Comparison of ENCODE assay signal across 1 cellular context in the genomic region with DNA sequence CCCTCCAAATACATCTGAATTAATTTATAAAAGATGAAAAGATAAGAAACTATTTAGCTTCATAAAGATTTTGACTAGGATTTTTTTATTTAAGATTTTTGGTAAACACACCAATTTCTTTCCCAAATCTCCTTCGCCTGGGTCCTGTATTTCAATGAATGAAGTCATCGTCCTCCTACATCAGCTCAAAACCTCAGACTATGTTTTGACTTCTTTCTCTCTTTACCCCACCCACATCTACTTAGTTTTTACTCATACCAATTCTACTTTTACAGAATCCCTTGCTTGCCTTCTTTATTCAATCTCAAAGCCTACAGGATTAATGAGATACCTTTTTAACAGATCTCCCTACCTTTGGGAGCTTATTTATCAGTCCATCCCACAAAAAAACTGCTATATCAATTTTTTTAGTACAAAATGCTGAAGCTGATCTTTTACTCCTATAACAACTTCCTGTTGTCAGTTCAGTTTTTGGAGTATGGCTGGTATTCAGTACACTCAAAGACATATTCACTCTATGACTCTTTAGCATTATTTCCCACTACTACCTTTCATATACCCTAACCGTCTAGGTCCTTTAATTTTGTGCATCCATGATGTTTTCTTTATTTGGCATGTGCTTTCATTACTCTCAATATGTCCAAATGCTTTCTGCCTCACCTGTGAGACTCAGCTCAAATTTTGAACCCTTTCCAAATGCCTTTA.
TF ChIP-seq lines count a peak whose summit lies in the region.

No MANE protein-coding gene starts in this region.

TF ChIP-seq in K562, 482 proteins besides CTCF, POLR2A, EP300 and RAD21:
- TF ChIP-seq, protein P1, sequence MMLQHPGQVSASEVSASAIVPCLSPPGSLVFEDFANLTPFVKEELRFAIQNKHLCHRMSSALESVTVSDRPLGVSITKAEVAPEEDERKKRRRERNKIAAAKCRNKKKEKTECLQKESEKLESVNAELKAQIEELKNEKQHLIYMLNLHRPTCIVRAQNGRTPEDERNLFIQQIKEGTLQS (IDR thresholded peaks at IDR 0.05), result peak; percentile 46; the same call in 1 of the 2 replicates
- TF ChIP-seq, protein P1 (CRISPR knock-in tag; conservative IDR thresholded peaks at IDR 0.05), result no peak
- TF ChIP-seq, protein P2, sequence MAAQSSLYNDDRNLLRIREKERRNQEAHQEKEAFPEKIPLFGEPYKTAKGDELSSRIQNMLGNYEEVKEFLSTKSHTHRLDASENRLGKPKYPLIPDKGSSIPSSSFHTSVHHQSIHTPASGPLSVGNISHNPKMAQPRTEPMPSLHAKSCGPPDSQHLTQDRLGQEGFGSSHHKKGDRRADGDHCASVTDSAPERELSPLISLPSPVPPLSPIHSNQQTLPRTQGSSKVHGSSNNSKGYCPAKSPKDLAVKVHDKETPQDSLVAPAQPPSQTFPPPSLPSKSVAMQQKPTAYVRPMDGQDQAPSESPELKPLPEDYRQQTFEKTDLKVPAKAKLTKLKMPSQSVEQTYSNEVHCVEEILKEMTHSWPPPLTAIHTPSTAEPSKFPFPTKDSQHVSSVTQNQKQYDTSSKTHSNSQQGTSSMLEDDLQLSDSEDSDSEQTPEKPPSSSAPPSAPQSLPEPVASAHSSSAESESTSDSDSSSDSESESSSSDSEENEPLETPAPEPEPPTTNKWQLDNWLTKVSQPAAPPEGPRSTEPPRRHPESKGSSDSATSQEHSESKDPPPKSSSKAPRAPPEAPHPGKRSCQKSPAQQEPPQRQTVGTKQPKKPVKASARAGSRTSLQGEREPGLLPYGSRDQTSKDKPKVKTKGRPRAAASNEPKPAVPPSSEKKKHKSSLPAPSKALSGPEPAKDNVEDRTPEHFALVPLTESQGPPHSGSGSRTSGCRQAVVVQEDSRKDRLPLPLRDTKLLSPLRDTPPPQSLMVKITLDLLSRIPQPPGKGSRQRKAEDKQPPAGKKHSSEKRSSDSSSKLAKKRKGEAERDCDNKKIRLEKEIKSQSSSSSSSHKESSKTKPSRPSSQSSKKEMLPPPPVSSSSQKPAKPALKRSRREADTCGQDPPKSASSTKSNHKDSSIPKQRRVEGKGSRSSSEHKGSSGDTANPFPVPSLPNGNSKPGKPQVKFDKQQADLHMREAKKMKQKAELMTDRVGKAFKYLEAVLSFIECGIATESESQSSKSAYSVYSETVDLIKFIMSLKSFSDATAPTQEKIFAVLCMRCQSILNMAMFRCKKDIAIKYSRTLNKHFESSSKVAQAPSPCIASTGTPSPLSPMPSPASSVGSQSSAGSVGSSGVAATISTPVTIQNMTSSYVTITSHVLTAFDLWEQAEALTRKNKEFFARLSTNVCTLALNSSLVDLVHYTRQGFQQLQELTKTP (IDR thresholded peaks at IDR 0.05; ENCODE audit: low read depth in 1 of 2, partially characterized antibody in 2 of 2), result no peak
- TF ChIP-seq ZNF551 (CRISPR knock-in tag; IDR thresholded peaks at IDR 0.05) (no peak), MAFK (IDR thresholded peaks at IDR 0.05; ENCODE audit: low read length) (no peak)
